In genomic region chr17:10824874-10825273, GRCh38 we compare ENCODE assay signal across 9 cellular contexts. TPM values are rescaled to one million over a fixed set of nuclear protein-coding genes. Genes with fewer than 3 reads are reported as not detected.
"Had no signal": no experiment of that assay in that cellular context is flagged by ENCODE, and none has a peak within 500 bp of the region (broad histone marks: within the 10 kb centered on the region; RNA-seq: fewer than 3 reads in every experiment).

No MANE protein-coding gene starts in this region.

- H3K27ac Mint-ChIP-seq: IgD-negative memory B cell had no signal

- H3K27ac ChIP-seq: HL-60 had no signal

- H3K4me1 Mint-ChIP-seq: IgD-negative memory B cell had no signal

- DNase-seq: IMR-90, KBM-7, KG1 had no signal

- H3K4me3 ChIP-seq: K562 had no signal

- H3K9me3 Mint-ChIP-seq: IgD-negative memory B cell had no signal

- ATAC-seq: HepG2, K562 had no signal

- H3K4me3 Mint-ChIP-seq: IgD-negative memory B cell had no signal

RNA-seq across cellular contexts. Expression of gene PIRT, which starts 13.0 kb away (rescaled TPM):
- total RNA-seq: HepG2, HT-29, HT1080, IMR-90, K562 had no signal

RNA-seq across cellular contexts. Expression of gene TMEM238L, which starts 21.0 kb away (rescaled TPM):
- total RNA-seq: HepG2, HT1080, IMR-90, K562 had no signal
